Comparison of ENCODE assay signal across 9 cellular contexts in genomic region chr6:167105060-167105459, GRCh38. TPM values are rescaled to one million over a fixed set of nuclear protein-coding genes. Genes with fewer than 3 reads are reported as not detected.
"Had no signal": no experiment of that assay in that cellular context is flagged by ENCODE, and none has a peak within 500 bp of the region (broad histone marks: within the 10 kb centered on the region; RNA-seq: fewer than 3 reads in every experiment).

No MANE protein-coding gene starts in this region.

- H3K27ac Mint-ChIP-seq: GM23338, HFFc6 had no signal

- DNase-seq: H7, HFFc6, IMR-90 had no signal

- H3K4me2 ChIP-seq: GM23338 had no signal

- H3K9me3 ChIP-seq: HAP-1 had no signal

- H3K9me3 Mint-ChIP-seq: GM23338 had no signal

- ATAC-seq: GM23338, HCT116, K562 had no signal

- H2AFZ ChIP-seq: GM23338 had no signal

- H3K4me1 ChIP-seq: HAP-1 had no signal

- H3K4me3 ChIP-seq: GM23338, HAP-1, K562 had no signal

- H3K4me3 Mint-ChIP-seq: GM23338, HFFc6 had no signal

- H3K36me3 ChIP-seq: HAP-1 had no signal

RNA-seq across cellular contexts. Expression of gene CCR6, which starts 17.8 kb away (rescaled TPM):
- total RNA-seq: GM23338, H4, H7, HFFc6, IMR-90, K562 had no signal
- polyA plus RNA-seq: GM23338, IMR-90, K562 had no signal

RNA-seq across cellular contexts. Expression of gene GPR31, which starts 52.7 kb away (rescaled TPM):
- total RNA-seq: GM23338, H4, H7, HFFc6, HT-29, IMR-90, K562 had no signal
- polyA plus RNA-seq: GM23338, IMR-90, K562 had no signal
